33 cellular contexts compared by ENCODE assay signal in genomic region chr1:81428998-81429397, GRCh38.
DNase-seq lines count a peak whose midpoint lies in the region; ATAC-seq, FAIRE-seq and TF ChIP-seq lines count a peak whose summit lies in the region.
"Had no signal": no experiment of that assay in that cellular context is flagged by ENCODE, and none has a peak within 500 bp of the region (broad histone marks: within the 10 kb centered on the region; RNA-seq: fewer than 3 reads in every experiment).

No MANE protein-coding gene starts in this region.

- FAIRE-seq in GM12878 (lab: Jason Lieb, UNC): no peak
- FAIRE-seq: A204.1, H54 had no signal

- SMC1A ChIA-PET in GM12878 (lab: Charles Lee; ENCODE audit: uncharacterized antibody, unreplicated experiment): no interaction called here

- no peak overlapping the region for H3K9ac ChIP-seq in GM12878 (ENCODE audit: control insufficient read depth, insufficient read depth, low read length)

- in situ Hi-C loops in GM12878 (cut with MboI): no loop called here

- H3K4me3 Mint-ChIP-seq in Calu3 (ENCODE audit: low read depth, unreplicated experiment): peak overlapping the region; percentile 6
- H3K4me3 Mint-ChIP-seq: CD4-positive, CD25-positive, alpha-beta regulatory T cell; effector memory CD8-positive, alpha-beta T cell; natural killer cell treated with Interleukin-12 subunit alpha and Interleukin-12 subunit beta and Interleukin-15 and Interleukin-18, amount 100 ng/mL, for 72 hours had no signal

- CTCF ChIA-PET in Calu3 (lab: Charles Lee) (interaction anchor here (0.6 kb wide), 3 partner anchors 27 to 1211 kb away, joined by 3 read pairs; no protein-coding TSS in a partner anchor), GM12878 (lab: Yijun Ruan, JAX) (interaction anchor here (0.6 to 0.7 kb wide), 2 partner anchors 124 to 353 kb away, joined by 3 to 4 read pairs; no protein-coding TSS in a partner anchor)

- no TSS peak for BruUV-seq in Calu3 (replicated peaks; lab: Mats Ljungman, UMichigan)
- no TSS peak for BruUV-seq in GM12878 (replicated peaks; lab: Mats Ljungman, UMichigan)

- WGBS in GM12878 (ENCODE audit: insufficient coverage, insufficient replicate concordance, low lambda C conversion rate, missing lambda C conversion rate): 0% methylated on average over 1 of the region's 1 CpG

- no peaks in the 10 kb centered on the region for H3K79me2 ChIP-seq in GM12878 (ENCODE audit: control insufficient read depth, insufficient read depth, low read length)

- TF ChIP-seq CTCF in Calu3 (IDR thresholded peaks at IDR 0.05; ENCODE audit: unreplicated experiment) (no peak), GM12878 (IDR thresholded peaks at IDR 0.05 in 2 of 3, conservative IDR thresholded peaks at IDR 0.05 in 1 of 3; ENCODE audit: control insufficient read depth in 2 of 3, extremely low read depth in 1 of 3, insufficient read depth in 1 of 3, low read depth in 3 of 3, low read length in 3 of 3) (no peak), mucosa of descending colon (IDR thresholded peaks at IDR 0.05) (no peak)

- H3K36me3 ChIP-seq in GM12878 (ENCODE audit: control insufficient read depth in 2 of 2, insufficient read depth in 2 of 2, low read length in 1 of 2) (no peaks in the 10 kb centered on the region), mucosa of descending colon (ENCODE audit: low read depth) (no peaks in the 10 kb centered on the region)
- H3K36me3 ChIP-seq: heart left ventricle had no signal

- RAD21 ChIA-PET in GM12878 (lab: Charles Lee; ENCODE audit: unreplicated experiment): no interaction called here

- no peaks in the 10 kb centered on the region for H3K9me3 ChIP-seq in GM12878 (replicated peaks; ENCODE audit: control insufficient read depth, insufficient read depth, low read length)
- no peaks in the 10 kb centered on the region for H3K9me3 ChIP-seq in mucosa of descending colon
- H3K9me3 ChIP-seq: heart left ventricle had no signal

- peaks cover 42% of the 10 kb centered on the region for H3K4me1 Mint-ChIP-seq in Calu3 (ENCODE audit: low read depth, unreplicated experiment)
- H3K4me1 Mint-ChIP-seq: CD4-positive, CD25-positive, alpha-beta regulatory T cell had no signal

- no peak for TF ChIP-seq RAD21 in GM12878 (IDR thresholded peaks at IDR 0.05; ENCODE audit: insufficient read depth, low read depth, low read length)

- ATAC-seq in GM19438 (IDR thresholded peaks at IDR 0.05; ENCODE audit: low read depth, unreplicated experiment): peak; percentile 80
- ATAC-seq in GM12878: no peak
- ATAC-seq in mucosa of descending colon: peak; percentile 77
- no peak for ATAC-seq in HG03159 (IDR thresholded peaks at IDR 0.05; ENCODE audit: unreplicated experiment)
- ATAC-seq: effector memory CD8-positive, alpha-beta T cell; esophagus mucosa; heart left ventricle; natural killer cell treated with Interleukin-12 subunit alpha and Interleukin-12 subunit beta and Interleukin-15 and Interleukin-18, amount 100 ng/mL, for 72 hours; PC-3; SK-N-SH treated with all-trans-retinoic acid at 6 μM for 48 hours had no signal

- H3K27ac ChIP-seq in GM12878 (ENCODE audit: control insufficient read depth, insufficient read depth): no peak overlapping the region

- H2AFZ ChIP-seq in GM12878 (ENCODE audit: control insufficient read depth, low read depth, low read length): no peak overlapping the region

- peak overlapping the region; percentile 87 for H3K27ac Mint-ChIP-seq in Calu3 (ENCODE audit: unreplicated experiment)
- H3K27ac Mint-ChIP-seq: CD4-positive, CD25-positive, alpha-beta regulatory T cell; effector memory CD8-positive, alpha-beta T cell; natural killer cell treated with Interleukin-12 subunit alpha and Interleukin-12 subunit beta and Interleukin-15 and Interleukin-18, amount 100 ng/mL, for 72 hours had no signal

- no peak for TF ChIP-seq EP300 in GM12878 (IDR thresholded peaks at IDR 0.05; ENCODE audit: borderline replicate concordance in 1 of 2, control insufficient read depth in 1 of 2, low read depth in 2 of 2, low read length in 2 of 2)

- TF ChIP-seq POLR2A in GM12878 (IDR thresholded peaks at IDR 0.05; ENCODE audit: low read depth, low read length): no peak

- no peak overlapping the region for H3K4me3 ChIP-seq in GM12878
- H3K4me3 ChIP-seq in mucosa of descending colon: no peak overlapping the region
- H3K4me3 ChIP-seq: heart left ventricle had no signal

- POLR2A ChIA-PET in GM12878 (lab: Charles Lee): interaction anchor here (1.2 kb wide), 1 partner anchor 120 kb away, joined by 4 read pairs; no protein-coding TSS in a partner anchor

- H4K20me1 ChIP-seq in GM12878 (ENCODE audit: control insufficient read depth, insufficient read depth): no peaks in the 10 kb centered on the region

- no peaks in the 10 kb centered on the region for H3K4me1 ChIP-seq in GM12878 (ENCODE audit: control insufficient read depth, insufficient read depth, low read length)
- H3K4me1 ChIP-seq in mucosa of descending colon (ENCODE audit: low read depth): peaks cover 10% of the 10 kb centered on the region

- no peak for DNase-seq in Calu3
- DNase-seq in GM12878 (ENCODE audit: low read depth, low spot score): no peak
- DNase-seq in mucosa of descending colon: no peak
- DNase-seq in globus pallidus (ENCODE audit: low spot score): no peak
- DNase-seq in NCI-H446 (lab: John Stamatoyannopoulos, UW): no peak
- DNase-seq in GM19240 (ENCODE audit: insufficient read length, low spot score): no peak
- DNase-seq: activated CD4-positive, alpha-beta T cell treated with anti-CD3 and anti-CD28 coated beads, Interleukin-2, amount 50 U/mL, for 48 hours; activated CD4-positive, CD25-positive, alpha-beta regulatory T cell treated with anti-CD3 and anti-CD28 coated beads, Interleukin-2, amount 50 U/mL, for 72 hours; activated CD8-positive, alpha-beta memory T cell treated with anti-CD3 and anti-CD28 coated beads, Interleukin-2, amount 50 U/mL, for 4 hours; activated naive CD4-positive, alpha-beta T cell treated with Interleukin-2 at 50 U/mL for 16 hours; AML-193; caudate nucleus; CD4-positive, CD25-positive, alpha-beta regulatory T cell; effector memory CD8-positive, alpha-beta T cell; EL; foreskin fibroblast; heart left ventricle; Kasumi-1; mammary epithelial cell; NCI-H1436; NCI-H2081 treated with DMSO at 0.1 percent for 48 hours; NCI-H2227 treated with DMSO at 0.1 percent for 48 hours; NCI-H69; PC-3; stimulated activated naive CD4-positive, alpha-beta T cell; T-helper 2 cell had no signal

- H3K27me3 ChIP-seq in GM12878 (replicated peaks in 1 of 2; ENCODE audit: control insufficient read depth in 2 of 2, insufficient read depth in 2 of 2, low read length in 1 of 2): no peaks in the 10 kb centered on the region; a peak in 1 of 4 replicates
- H3K27me3 ChIP-seq: heart left ventricle had no signal

- no peaks in the 10 kb centered on the region for H3K27me3 Mint-ChIP-seq in Calu3 (ENCODE audit: unreplicated experiment)
- H3K27me3 Mint-ChIP-seq: CD4-positive, CD25-positive, alpha-beta regulatory T cell; effector memory CD8-positive, alpha-beta T cell; natural killer cell treated with Interleukin-12 subunit alpha and Interleukin-12 subunit beta and Interleukin-15 and Interleukin-18, amount 100 ng/mL, for 72 hours had no signal

- H3K36me3 Mint-ChIP-seq in Calu3 (ENCODE audit: insufficient read depth, unreplicated experiment): peaks cover 6% of the 10 kb centered on the region
- H3K36me3 Mint-ChIP-seq: CD4-positive, CD25-positive, alpha-beta regulatory T cell; natural killer cell treated with Interleukin-12 subunit alpha and Interleukin-12 subunit beta and Interleukin-15 and Interleukin-18, amount 100 ng/mL, for 72 hours had no signal

- H3K9me3 Mint-ChIP-seq in Calu3 (ENCODE audit: low read depth, unreplicated experiment): peaks cover 9% of the 10 kb centered on the region

- H3K4me2 ChIP-seq in GM12878 (ENCODE audit: control insufficient read depth, insufficient read depth): no peak overlapping the region

- intact Hi-C loops in Calu3 (cut with micrococcal nuclease; ENCODE audit: unreplicated experiment) (no loop called here), GM12878 (cut with micrococcal nuclease; ENCODE audit: unreplicated experiment) (no loop called here), mucosa of descending colon (cut with DNase I, micrococcal nuclease) (no loop called here)

TF ChIP-seq in GM12878, 131 proteins besides CTCF, POLR2A, EP300 and RAD21:
- TF ChIP-seq ZNF384 (IDR thresholded peaks at IDR 0.05; ENCODE audit: borderline replicate concordance, low read depth, low read length): peak; percentile 38; the same call in 1 of the 2 replicates
- no peak for TF ChIP-seq BCLAF1 (IDR thresholded peaks at IDR 0.05)

Comparison
In these comparisons a context has a peak if more than half of its experiments do, and no peak if none do; other contexts are left out.
1. ATAC-seq: peak in GM19438 (single experiment) and mucosa of descending colon (single experiment); none in GM12878 (single experiment) and HG03159 (single experiment).